Comparison of ENCODE assay signal across 11 cellular contexts in the genomic region with DNA sequence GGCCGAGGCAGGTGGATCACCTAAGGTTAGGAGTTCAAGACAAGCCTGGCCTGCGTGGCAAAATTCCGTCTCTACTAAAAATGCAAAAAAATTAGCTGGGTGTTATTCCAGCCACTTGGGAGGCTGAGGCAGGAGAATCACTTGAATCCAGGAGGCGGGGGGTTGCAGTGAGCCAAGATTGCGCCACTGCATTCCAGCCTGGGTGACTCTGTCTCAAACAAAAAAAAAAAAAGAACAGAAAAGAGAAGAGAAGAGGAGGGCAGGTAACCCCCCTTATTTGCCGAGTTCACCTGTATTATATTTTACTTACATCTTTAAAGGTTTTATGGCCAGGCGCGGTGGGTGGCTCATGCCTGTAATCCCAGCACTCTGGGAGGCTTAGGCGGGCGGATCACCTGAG.
A peak's percentile ranks its signal among the peaks of the same experiment; 100 is the strongest.
DNase-seq lines count a peak whose midpoint lies in the region; ATAC-seq and TF ChIP-seq lines count a peak whose summit lies in the region.
"Had no signal": no experiment of that assay in that cellular context is flagged by ENCODE, and none has a peak within 500 bp of the region (broad histone marks: within the 10 kb centered on the region; RNA-seq: fewer than 3 reads in every experiment).

No MANE protein-coding gene starts in this region.

- POLR2A ChIA-PET in activated CD4-positive, alpha-beta T cell treated with anti-CD3 and anti-CD28 coated beads, Interleukin-2, amount 10 ng/mL, durations not matched to agents 7 days and 5 days (lab: Charles Lee): no interaction called here
- POLR2A ChIA-PET in activated CD8-positive, alpha-beta T cell treated with anti-CD3 and anti-CD28 coated beads, Interleukin-2, amount 10 ng/mL, durations not matched to agents 7 days and 5 days (lab: Charles Lee): interaction anchor here (1.0 to 2.8 kb wide), 2 partner anchors 12 to 164 kb away, joined by 4 to 9 read pairs; no protein-coding TSS in a partner anchor

- intact Hi-C loops in stomach (cut with DNase I; ENCODE audit: low total_unique reads): no loop called here

- H3K36me3 Mint-ChIP-seq in activated CD4-positive, alpha-beta T cell treated with anti-CD3 and anti-CD28 coated beads, Interleukin-2, amount 10 ng/mL, durations not matched to agents 7 days and 5 days (ENCODE audit: low read depth): peaks cover 47% of the 10 kb centered on the region
- peaks cover 34% of the 10 kb centered on the region for H3K36me3 Mint-ChIP-seq in activated CD8-positive, alpha-beta T cell treated with anti-CD3 and anti-CD28 coated beads, Interleukin-2, amount 10 ng/mL, durations not matched to agents 7 days and 5 days (ENCODE audit: low read depth)

- no peak for TF ChIP-seq POLR2A in stomach (IDR thresholded peaks at IDR 0.05)

- H3K27me3 Mint-ChIP-seq in activated CD4-positive, alpha-beta T cell treated with anti-CD3 and anti-CD28 coated beads, Interleukin-2, amount 10 ng/mL, durations not matched to agents 7 days and 5 days: no peaks in the 10 kb centered on the region
- H3K27me3 Mint-ChIP-seq in activated CD8-positive, alpha-beta T cell treated with anti-CD3 and anti-CD28 coated beads, Interleukin-2, amount 10 ng/mL, durations not matched to agents 7 days and 5 days (ENCODE audit: low read depth): no peaks in the 10 kb centered on the region

- H3K4me1 Mint-ChIP-seq in activated CD4-positive, alpha-beta T cell treated with anti-CD3 and anti-CD28 coated beads, Interleukin-2, amount 10 ng/mL, durations not matched to agents 7 days and 5 days: peaks cover 90% of the 10 kb centered on the region
- peaks cover 94% of the 10 kb centered on the region for H3K4me1 Mint-ChIP-seq in activated CD8-positive, alpha-beta T cell treated with anti-CD3 and anti-CD28 coated beads, Interleukin-2, amount 10 ng/mL, durations not matched to agents 7 days and 5 days (ENCODE audit: low read depth)

- no peak for ATAC-seq in activated CD8-positive, alpha-beta T cell treated with anti-CD3 and anti-CD28 coated beads, Interleukin-2, amount 10 ng/mL, durations not matched to agents 7 days and 5 days
- no peak for ATAC-seq in HG03039 (IDR thresholded peaks at IDR 0.05; ENCODE audit: unreplicated experiment)

- no peak overlapping the region for H3K4me3 ChIP-seq in fibroblast of villous mesenchyme (ENCODE audit: low read depth, low read length)
- no peak overlapping the region for H3K4me3 ChIP-seq in stomach
- H3K4me3 ChIP-seq: lung, SJCRH30 had no signal

- no peaks in the 10 kb centered on the region for H3K27me3 ChIP-seq in stomach
- H3K27me3 ChIP-seq: SJCRH30 had no signal

- peaks cover 46 to 96% (median 76%) of the 10 kb centered on the region in 4 donors for H3K4me1 ChIP-seq in stomach

- peak overlapping the region; percentile 93 for H3K27ac Mint-ChIP-seq in activated CD4-positive, alpha-beta T cell treated with anti-CD3 and anti-CD28 coated beads, Interleukin-2, amount 10 ng/mL, durations not matched to agents 7 days and 5 days
- H3K27ac Mint-ChIP-seq in activated CD8-positive, alpha-beta T cell treated with anti-CD3 and anti-CD28 coated beads, Interleukin-2, amount 10 ng/mL, durations not matched to agents 7 days and 5 days: peak overlapping the region; percentile 90

- H3K9me3 Mint-ChIP-seq in activated CD4-positive, alpha-beta T cell treated with anti-CD3 and anti-CD28 coated beads, Interleukin-2, amount 10 ng/mL, durations not matched to agents 7 days and 5 days: no peaks in the 10 kb centered on the region
- no peaks in the 10 kb centered on the region for H3K9me3 Mint-ChIP-seq in activated CD8-positive, alpha-beta T cell treated with anti-CD3 and anti-CD28 coated beads, Interleukin-2, amount 10 ng/mL, durations not matched to agents 7 days and 5 days (ENCODE audit: insufficient read depth)

- CTCF ChIA-PET in activated CD4-positive, alpha-beta T cell treated with anti-CD3 and anti-CD28 coated beads, Interleukin-2, amount 10 ng/mL, durations not matched to agents 7 days and 5 days (lab: Charles Lee): interaction anchor here (0.8 to 2.0 kb wide), 3 partner anchors 12 to 24 kb away, joined by 3 to 7 read pairs (median 3); no protein-coding TSS in a partner anchor
- CTCF ChIA-PET in activated CD8-positive, alpha-beta T cell treated with anti-CD3 and anti-CD28 coated beads, Interleukin-2, amount 10 ng/mL, durations not matched to agents 7 days and 5 days (lab: Charles Lee): interaction anchor here (0.8 to 3.3 kb wide), 3 partner anchors 9 to 13 kb away, joined by 3 to 27 read pairs (median 24); no protein-coding TSS in a partner anchor

- DNase-seq in activated CD4-positive, alpha-beta T cell treated with anti-CD3 and anti-CD28 coated beads, Interleukin-2, amount 10 ng/mL, durations not matched to agents 7 days and 5 days: no peak
- no peak for DNase-seq in activated CD4-positive, alpha-beta T cell treated with anti-CD3 and anti-CD28 coated beads for 4 hours
- DNase-seq in activated CD8-positive, alpha-beta T cell treated with anti-CD3 and anti-CD28 coated beads, Interleukin-2, amount 10 ng/mL, durations not matched to agents 7 days and 5 days: no peak
- DNase-seq in fibroblast of villous mesenchyme (ENCODE audit: low read depth): peak; percentile 42
- DNase-seq in stomach: no peak
- DNase-seq in stimulated activated CD4-positive, alpha-beta T cell treated with anti-CD3 and anti-CD28 coated beads, Interleukin-2, amount 100 ng/mL, for 24 hours: no peak
- DNase-seq in SKM-1 treated with dmso at 0.1 percent for 144 hours (lab: John Stamatoyannopoulos, UW; ENCODE audit: unreplicated experiment): no peak
- DNase-seq: NCI-H2171 treated with DMSO at 0.1 percent for 48 hours, SJCRH30 had no signal

- 89 to 96% (median 93%) methylated on average over 10 of the region's 10 CpGs for WGBS in stomach, 5 donors

- H3K4me3 Mint-ChIP-seq in activated CD4-positive, alpha-beta T cell treated with anti-CD3 and anti-CD28 coated beads, Interleukin-2, amount 10 ng/mL, durations not matched to agents 7 days and 5 days: peak overlapping the region; percentile 52
- peak overlapping the region; percentile 32 for H3K4me3 Mint-ChIP-seq in activated CD8-positive, alpha-beta T cell treated with anti-CD3 and anti-CD28 coated beads, Interleukin-2, amount 10 ng/mL, durations not matched to agents 7 days and 5 days

- TF ChIP-seq EP300 in stomach (IDR thresholded peaks at IDR 0.05): no peak

- peak overlapping the region; percentile 46 to 94 (median 90) for H3K27ac ChIP-seq in stomach
- H3K27ac ChIP-seq: SJCRH30 had no signal

- H3K36me3 ChIP-seq in stomach: peaks cover 0 to 19% (median 13%) of the 10 kb centered on the region in 4 donors

- no peaks in the 10 kb centered on the region for H3K9me3 ChIP-seq in stomach
- H3K9me3 ChIP-seq: SJCRH30 had no signal

- TF ChIP-seq CTCF in fibroblast of villous mesenchyme (IDR thresholded peaks at IDR 0.05; ENCODE audit: insufficient read depth, low read depth, low read length) (no peak), stomach (IDR thresholded peaks at IDR 0.05) (no peak)
